In genomic region chr6:144655376-144655775, GRCh38 we compare ENCODE assay signal across 24 cellular contexts.
A peak's percentile ranks its signal among the peaks of the same experiment; 100 is the strongest.
DNase-seq lines count a peak whose midpoint lies in the region; ATAC-seq, FAIRE-seq and TF ChIP-seq lines count a peak whose summit lies in the region.
"Had no signal": no experiment of that assay in that cellular context is flagged by ENCODE, and none has a peak within 500 bp of the region (broad histone marks: within the 10 kb centered on the region; RNA-seq: fewer than 3 reads in every experiment).

No MANE protein-coding gene starts in this region.

- H3K79me2 ChIP-seq in H9 (ENCODE audit: insufficient read depth, low read length), result no peaks in the 10 kb centered on the region
- no peaks in the 10 kb centered on the region for H3K79me2 ChIP-seq in astrocyte (ENCODE audit: insufficient read depth, low read length)

- H3K27ac ChIP-seq in CD4-positive, alpha-beta memory T cell (ENCODE audit: low read depth, low read length), result peak overlapping the region; percentile 1
- no peak overlapping the region for H3K27ac ChIP-seq in H9 (ENCODE audit: insufficient read length, low read depth, low read length)
- H3K27ac ChIP-seq in astrocyte (ENCODE audit: low read depth, low read length), result no peak overlapping the region
- H3K27ac ChIP-seq: C4-2B, SJCRH30, tibial nerve had no signal

- DNase-seq in CD4-positive, alpha-beta memory T cell, result no peak
- no peak for DNase-seq in H9
- no peak for DNase-seq in astrocyte (ENCODE audit: low read depth)
- no peak for DNase-seq in natural killer cell treated with Interleukin-12 subunit alpha and Interleukin-12 subunit beta and Interleukin-15 and Interleukin-18, amount 100 ng/mL, for 72 hours (ENCODE audit: low spot score)
- DNase-seq in chondrocyte (ENCODE audit: low spot score), result no peak
- DNase-seq in effector CD8-positive, alpha-beta T cell (lab: John Stamatoyannopoulos, UW), result no peak
- DNase-seq in C1 segment of cervical spinal cord (lab: John Stamatoyannopoulos, UW), result no peak
- DNase-seq: activated CD4-positive, alpha-beta T cell treated with anti-CD3 and anti-CD28 coated beads for 1 hour; activated CD8-positive, alpha-beta memory T cell treated with anti-CD3 and anti-CD28 coated beads for 24 hours; activated naive CD4-positive, alpha-beta T cell treated with Interleukin-2 at 50 U/mL for 16 hours; activated T-cell treated with anti-CD3 and anti-CD28 coated beads, Interleukin-2, amount 50 U/mL, for 4 hours; DMS153; GF-D8; left cardiac atrium; NCI-H187; NCI-H526; SJCRH30; stimulated activated CD4-positive, alpha-beta T cell treated with anti-CD3 and anti-CD28 coated beads, Interleukin-4, amount 100 ng/mL, for 4 hours had no signal

- H3K4me1 ChIP-seq in CD4-positive, alpha-beta memory T cell (ENCODE audit: insufficient read depth, low read length), result peaks cover 71% of the 10 kb centered on the region
- H3K4me1 ChIP-seq in H9 (ENCODE audit: insufficient read depth, low read length) (peaks cover 15% of the 10 kb centered on the region), astrocyte (ENCODE audit: insufficient read depth, low read length) (peaks cover 10% of the 10 kb centered on the region)

- peak overlapping the region in 2 of 8 donors; percentile 6 to 41 for H3K4me3 Mint-ChIP-seq in CD4-positive, alpha-beta memory T cell
- no peak overlapping the region for H3K4me3 Mint-ChIP-seq in H9
- no peak overlapping the region for H3K4me3 Mint-ChIP-seq in astrocyte (ENCODE audit: unreplicated experiment)
- H3K4me3 Mint-ChIP-seq in natural killer cell treated with Interleukin-12 subunit alpha and Interleukin-12 subunit beta and Interleukin-15 and Interleukin-18, amount 100 ng/mL, for 72 hours, result peak overlapping the region; percentile 38
- H3K4me3 Mint-ChIP-seq in chondrocyte (ENCODE audit: unreplicated experiment), result no peak overlapping the region
- H3K4me3 Mint-ChIP-seq: activated T-cell treated with anti-CD3 and anti-CD28 coated beads, Interleukin-2, amount 50 U/mL, for 4 hours had no signal

- H2AK5ac ChIP-seq in H9 (ENCODE audit: insufficient read length, low read length), result no peak overlapping the region

- H3K9me3 Mint-ChIP-seq in CD4-positive, alpha-beta memory T cell, result no peaks in the 10 kb centered on the region
- H3K9me3 Mint-ChIP-seq in H9 (no peaks in the 10 kb centered on the region), astrocyte (ENCODE audit: unreplicated experiment) (no peaks in the 10 kb centered on the region), chondrocyte (ENCODE audit: low read depth) (no peaks in the 10 kb centered on the region)
- no peaks in the 10 kb centered on the region for H3K9me3 Mint-ChIP-seq in natural killer cell treated with Interleukin-12 subunit alpha and Interleukin-12 subunit beta and Interleukin-15 and Interleukin-18, amount 100 ng/mL, for 72 hours
- H3K9me3 Mint-ChIP-seq: activated T-cell treated with anti-CD3 and anti-CD28 coated beads, Interleukin-2, amount 50 U/mL, for 4 hours had no signal

- no peaks in the 10 kb centered on the region for H3K27me3 Mint-ChIP-seq in CD4-positive, alpha-beta memory T cell
- H3K27me3 Mint-ChIP-seq in H9 (ENCODE audit: low read depth) (no peaks in the 10 kb centered on the region), astrocyte (ENCODE audit: low read depth, unreplicated experiment) (no peaks in the 10 kb centered on the region), chondrocyte (ENCODE audit: low read depth) (no peaks in the 10 kb centered on the region)
- no peaks in the 10 kb centered on the region for H3K27me3 Mint-ChIP-seq in natural killer cell treated with Interleukin-12 subunit alpha and Interleukin-12 subunit beta and Interleukin-15 and Interleukin-18, amount 100 ng/mL, for 72 hours

- H3K18ac ChIP-seq in H9 (ENCODE audit: insufficient read length, low read depth, low read length), result no peak overlapping the region

- no peak for FAIRE-seq in astrocyte (lab: Jason Lieb, UNC)
- FAIRE-seq: H1, TTC549 had no signal

- H3T11ph ChIP-seq in H9 (ENCODE audit: low read length), result no peak overlapping the region

- H3K9me3 ChIP-seq in CD4-positive, alpha-beta memory T cell (ENCODE audit: control insufficient read depth in 1 of 2, low read length in 2 of 2), result no peaks in the 10 kb centered on the region
- H3K9me3 ChIP-seq in H9 (ENCODE audit: control insufficient read depth, low read depth, low read length), result no peaks in the 10 kb centered on the region
- no peaks in the 10 kb centered on the region for H3K9me3 ChIP-seq in astrocyte (ENCODE audit: insufficient read depth, low read depth, low read length)
- H3K9me3 ChIP-seq: SJCRH30, tibial nerve had no signal

- no peak overlapping the region for H2BK12ac ChIP-seq in H9 (ENCODE audit: insufficient read length, low read depth, low read length)

- peaks cover 5 to 7% of the 10 kb centered on the region in 2 donors for H3K36me3 Mint-ChIP-seq in CD4-positive, alpha-beta memory T cell
- H3K36me3 Mint-ChIP-seq in H9 (ENCODE audit: insufficient read depth in 1 of 3, low read depth in 3 of 3), result 0 out of 7 replicates have a peak, but pooled peaks cover 0 to 1% (median 0%) of the 10 kb centered on the region in 3 experiments
- H3K36me3 Mint-ChIP-seq in astrocyte (ENCODE audit: low read depth, unreplicated experiment), result no peaks in the 10 kb centered on the region
- H3K36me3 Mint-ChIP-seq in natural killer cell treated with Interleukin-12 subunit alpha and Interleukin-12 subunit beta and Interleukin-15 and Interleukin-18, amount 100 ng/mL, for 72 hours, result peaks cover 7% of the 10 kb centered on the region
- no peaks in the 10 kb centered on the region for H3K36me3 Mint-ChIP-seq in chondrocyte (ENCODE audit: low read depth)

- H4K5ac ChIP-seq in H9 (ENCODE audit: insufficient read length, low read depth, low read length), result no peak overlapping the region

- no peak overlapping the region for H2BK5ac ChIP-seq in H9 (ENCODE audit: insufficient read length, low read length)

- peaks cover 54 to 77% (median 65%) of the 10 kb centered on the region in 4 donors for H3K4me1 Mint-ChIP-seq in CD4-positive, alpha-beta memory T cell
- H3K4me1 Mint-ChIP-seq in H9 (peaks cover 62 to 70% of the 10 kb centered on the region in 2 experiments), astrocyte (ENCODE audit: low read depth, unreplicated experiment) (peaks cover 12% of the 10 kb centered on the region), chondrocyte (ENCODE audit: low read depth) (peaks cover 31% of the 10 kb centered on the region)
- H3K4me1 Mint-ChIP-seq in natural killer cell treated with Interleukin-12 subunit alpha and Interleukin-12 subunit beta and Interleukin-15 and Interleukin-18, amount 100 ng/mL, for 72 hours (ENCODE audit: low read depth in 2 of 2), result peaks cover 57 to 72% of the 10 kb centered on the region in 2 donors

- H4K8ac ChIP-seq in H9 (replicated peaks; ENCODE audit: insufficient read length, low read depth, low read length), result no peak overlapping the region

- H2AFZ ChIP-seq in H9 (ENCODE audit: low read length) (no peak overlapping the region), astrocyte (ENCODE audit: low read depth, low read length) (no peak overlapping the region)

- peak overlapping the region; percentile 1 to 88 (median 74) for H3K27ac Mint-ChIP-seq in CD4-positive, alpha-beta memory T cell
- H3K27ac Mint-ChIP-seq in H9 (peak overlapping the region; percentile 8 to 90 (median 66); a peak in 4 of 7 replicates), astrocyte (ENCODE audit: unreplicated experiment) (no peak overlapping the region), chondrocyte (ENCODE audit: unreplicated experiment) (no peak overlapping the region)
- peak overlapping the region; percentile 79 to 82 for H3K27ac Mint-ChIP-seq in natural killer cell treated with Interleukin-12 subunit alpha and Interleukin-12 subunit beta and Interleukin-15 and Interleukin-18, amount 100 ng/mL, for 72 hours

- no peak overlapping the region for H3K23ac ChIP-seq in H9 (ENCODE audit: insufficient read length, low read depth, low read length)

- CTCF ChIA-PET in CD4-positive, alpha-beta memory T cell (lab: Charles Lee; ENCODE audit: partially characterized antibody), result interaction anchor here (1.9 kb wide), 1 partner anchor 73 kb away, joined by 4 read pairs; no protein-coding TSS in a partner anchor

- H3K4ac ChIP-seq in H9 (ENCODE audit: low read depth, low read length), result no peak overlapping the region

- H4K20me1 ChIP-seq in H9 (ENCODE audit: control insufficient read depth, insufficient read depth, insufficient read length), result no peaks in the 10 kb centered on the region
- H4K20me1 ChIP-seq in astrocyte (ENCODE audit: insufficient read depth, low read length), result no peaks in the 10 kb centered on the region

- TF ChIP-seq CTCF in H9 (conservative IDR thresholded peaks at IDR 0.05), result no peak
- no peak for TF ChIP-seq CTCF in astrocyte (IDR thresholded peaks at IDR 0.05; ENCODE audit: insufficient read depth, low read depth, low read length)
- no peak for TF ChIP-seq CTCF in chondrocyte (IDR thresholded peaks at IDR 0.05)

- no peaks in the 10 kb centered on the region for H3K23me2 ChIP-seq in H9 (ENCODE audit: insufficient read length, low read depth, low read length, poor library complexity, severe bottlenecking)

- H2BK120ac ChIP-seq in H9 (ENCODE audit: low read depth, low read length, poor library complexity, severe bottlenecking), result no peak overlapping the region

- H3K79me1 ChIP-seq in H9 (ENCODE audit: insufficient read depth, low read depth, low read length, poor library complexity, severe bottlenecking), result no peaks in the 10 kb centered on the region

- no peak overlapping the region for H4K91ac ChIP-seq in H9 (ENCODE audit: insufficient read length, low read depth, low read length)

- no peaks in the 10 kb centered on the region for H3K36me3 ChIP-seq in CD4-positive, alpha-beta memory T cell (ENCODE audit: insufficient read depth, low read length)
- H3K36me3 ChIP-seq in astrocyte (ENCODE audit: insufficient read depth, low read length), result no peaks in the 10 kb centered on the region
- H3K36me3 ChIP-seq: SJCRH30, tibial nerve had no signal

- POLR2A ChIA-PET in CD4-positive, alpha-beta memory T cell (lab: Charles Lee; ENCODE audit: partially characterized antibody), result interaction anchor here (1.8 kb wide), 1 partner anchor 9 kb away, joined by 6 read pairs; no protein-coding TSS in a partner anchor

- no peak overlapping the region for H2BK15ac ChIP-seq in H9 (ENCODE audit: low read depth, low read length)

- H3K27me3 ChIP-seq in CD4-positive, alpha-beta memory T cell (ENCODE audit: insufficient read depth, low read length), result no peaks in the 10 kb centered on the region
- H3K27me3 ChIP-seq in H9 (ENCODE audit: insufficient read depth, low read length) (no peaks in the 10 kb centered on the region), astrocyte (ENCODE audit: insufficient read depth, low read length) (no peaks in the 10 kb centered on the region)
- H3K27me3 ChIP-seq: SJCRH30, tibial nerve had no signal

- no peak overlapping the region for H3K4me3 ChIP-seq in CD4-positive, alpha-beta memory T cell (ENCODE audit: low read length in 2 of 2)
- H3K4me3 ChIP-seq in astrocyte (ENCODE audit: insufficient read depth, low read depth, low read length), result no peak overlapping the region
- H3K4me3 ChIP-seq: SJCRH30, tibial nerve had no signal

- no peak overlapping the region for H3K56ac ChIP-seq in H9 (ENCODE audit: insufficient read length, low read depth, low read length)

- no peak overlapping the region for H2BK20ac ChIP-seq in H9 (ENCODE audit: low read depth, low read length, poor library complexity, severe bottlenecking)

- no peak overlapping the region for H3K9ac ChIP-seq in H9 (ENCODE audit: extremely low read depth, insufficient read length, low read length)
- no peak overlapping the region for H3K9ac ChIP-seq in astrocyte (ENCODE audit: low read length)

- H3K4me2 ChIP-seq in H9 (ENCODE audit: insufficient read depth, insufficient read length, low read length) (no peak overlapping the region), astrocyte (ENCODE audit: low read length) (peak overlapping the region; percentile 10)

- intact Hi-C loops in CD4-positive, alpha-beta memory T cell (cut with micrococcal nuclease), result no loop called here

- ATAC-seq in natural killer cell treated with Interleukin-12 subunit alpha and Interleukin-12 subunit beta and Interleukin-15 and Interleukin-18, amount 100 ng/mL, for 72 hours, result no peak
- ATAC-seq in GM18519 (IDR thresholded peaks at IDR 0.05; ENCODE audit: low FRiP score, unreplicated experiment), result no peak
- ATAC-seq: activated T-cell treated with anti-CD3 and anti-CD28 coated beads, Interleukin-2, amount 50 U/mL, for 4 hours; left cardiac atrium; sciatic nerve had no signal

- WGBS in H9 (ENCODE audit: extremely low coverage, insufficient read length, low lambda C conversion rate), result no CpG with 5 or more reads among the region's 1 CpG

- no peak overlapping the region for H3K14ac ChIP-seq in H9 (ENCODE audit: insufficient read depth, low read length)

Comparison
In these comparisons a context has a peak if more than half of its experiments do, and no peak if none do; other contexts are left out.
1. H3K27ac Mint-ChIP-seq: peak in CD4-positive, alpha-beta memory T cell (7 of 7), H9 (3 of 3) and natural killer cell treated with Interleukin-12 subunit alpha and Interleukin-12 subunit beta and Interleukin-15 and Interleukin-18, amount 100 ng/mL, for 72 hours (2 of 2); none in astrocyte (single experiment) and chondrocyte (single experiment).